ENCODE assay signal across 12 cellular contexts in genomic region chr5:59206132-59206581, GRCh38.
A peak's percentile ranks its signal among the peaks of the same experiment; 100 is the strongest.
DNase-seq lines count a peak whose midpoint lies in the region; ATAC-seq and FAIRE-seq lines count a peak whose summit lies in the region.
"Had no signal": no experiment of that assay in that cellular context is flagged by ENCODE, and none has a peak within 500 bp of the region (broad histone marks: within the 10 kb centered on the region; RNA-seq: fewer than 3 reads in every experiment).

No MANE protein-coding gene starts in this region.

- peaks cover 7% of the 10 kb centered on the region for H3K27me3 Mint-ChIP-seq in stimulated activated naive CD8-positive, alpha-beta T cell treated with anti-CD3 and anti-CD28 coated beads, Interleukin-15, amount 100 ng/mL, for 72 hours

- 15% methylated on average over 1 of the region's 1 CpG for WGBS in mesenchymal stem cell
- 66 to 93% (median 85%) methylated on average over 1 of the region's 1 CpG for WGBS in small intestine, 3 donors

- H2AK5ac ChIP-seq in mesenchymal stem cell (ENCODE audit: low read length, severe bottlenecking) = no peak overlapping the region

- H3K36me3 ChIP-seq in mesenchymal stem cell (ENCODE audit: control insufficient read depth in 1 of 2, insufficient read depth in 2 of 2, low read depth in 1 of 2, low read length in 2 of 2) (no peaks in the 10 kb centered on the region), small intestine (ENCODE audit: control insufficient read depth in 2 of 2, insufficient read depth in 2 of 2, low read length in 2 of 2) (no peaks in the 10 kb centered on the region)
- H3K36me3 ChIP-seq: lower lobe of right lung had no signal

- H3K4me1 ChIP-seq in mesenchymal stem cell (ENCODE audit: control insufficient read depth, insufficient read depth, low read depth, low read length) (no peaks in the 10 kb centered on the region), small intestine (ENCODE audit: control insufficient read depth in 2 of 2, insufficient read depth in 1 of 2, low read depth in 1 of 2, low read length in 1 of 2) (no peaks in the 10 kb centered on the region)
- H3K4me1 ChIP-seq: lower lobe of right lung had no signal

- H3K14ac ChIP-seq in mesenchymal stem cell (ENCODE audit: low read length in 2 of 2) = no peak overlapping the region

- no peak overlapping the region for H3K4me3 ChIP-seq in mesenchymal stem cell (ENCODE audit: insufficient read depth in 1 of 2, low read depth in 1 of 2, low read length in 2 of 2)
- no peak overlapping the region for H3K4me3 ChIP-seq in small intestine (ENCODE audit: low read depth in 1 of 2, low read length in 2 of 2)
- H3K4me3 ChIP-seq: lower lobe of right lung had no signal

- peak; percentile 40 for ATAC-seq in stimulated activated naive CD8-positive, alpha-beta T cell treated with anti-CD3 and anti-CD28 coated beads, Interleukin-15, Interleukin-2, amounts not matched to agents 100 U/mL and 50 U/mL, for 24 hours
- no peak for ATAC-seq in stimulated activated naive CD8-positive, alpha-beta T cell treated with anti-CD3 and anti-CD28 coated beads, Interleukin-15, amount 100 ng/mL, for 72 hours
- no peak for ATAC-seq in GM21825 (IDR thresholded peaks at IDR 0.05; ENCODE audit: unreplicated experiment)
- ATAC-seq: lower lobe of right lung had no signal

- no peak overlapping the region for H2BK12ac ChIP-seq in mesenchymal stem cell (ENCODE audit: low read length in 2 of 2)

- H2BK5ac ChIP-seq in mesenchymal stem cell (ENCODE audit: low read depth, low read length, poor library complexity, severe bottlenecking) = no peak overlapping the region

- H3K9me3 ChIP-seq in mesenchymal stem cell (ENCODE audit: control insufficient read depth, low read length) = no peaks in the 10 kb centered on the region
- no peaks in the 10 kb centered on the region for H3K9me3 ChIP-seq in small intestine (ENCODE audit: control insufficient read depth, low read depth)
- H3K9me3 ChIP-seq: lower lobe of right lung had no signal

- H3K23ac ChIP-seq in mesenchymal stem cell (ENCODE audit: low read length in 2 of 2) = no peak overlapping the region

- no peak overlapping the region for H4K8ac ChIP-seq in mesenchymal stem cell (ENCODE audit: low read length)

- H3K9me3 Mint-ChIP-seq in stimulated activated naive CD8-positive, alpha-beta T cell treated with anti-CD3 and anti-CD28 coated beads, Interleukin-15, amount 100 ng/mL, for 72 hours = no peaks in the 10 kb centered on the region

- no peak for FAIRE-seq in small intestine (lab: Jason Lieb, UNC)

- no peaks in the 10 kb centered on the region for H3K79me1 ChIP-seq in mesenchymal stem cell (replicated peaks; ENCODE audit: low read length, poor library complexity, severe bottlenecking)

- H3K18ac ChIP-seq in mesenchymal stem cell (ENCODE audit: low read depth in 1 of 2, low read length in 2 of 2) = no peak overlapping the region

- no peak overlapping the region for H3K27ac Mint-ChIP-seq in stimulated activated naive CD8-positive, alpha-beta T cell treated with anti-CD3 and anti-CD28 coated beads, Interleukin-15, amount 100 ng/mL, for 72 hours

- DNase-seq in stimulated activated naive CD8-positive, alpha-beta T cell treated with anti-CD3 and anti-CD28 coated beads, Interleukin-15, Interleukin-2, amounts not matched to agents 100 U/mL and 50 U/mL, for 24 hours = no peak
- no peak for DNase-seq in stimulated activated naive CD8-positive, alpha-beta T cell treated with anti-CD3 and anti-CD28 coated beads, Interleukin-15, amount 100 ng/mL, for 72 hours
- peak; percentile 18 for DNase-seq in epithelial cell of prostate (ENCODE audit: low read depth, low spot score)
- DNase-seq in mesenchymal stem cell = peak; percentile 79
- no peak for DNase-seq in stimulated activated CD4-positive, alpha-beta T cell treated with anti-CD3 and anti-CD28 coated beads, Interleukin-4, amount 100 ng/mL, for 24 hours
- no peak for DNase-seq in small intestine
- no peak for DNase-seq in DMS53 (lab: John Stamatoyannopoulos, UW)
- DNase-seq: activated CD8-positive, alpha-beta memory T cell treated with anti-CD3 and anti-CD28 coated beads for 24 hours; erythroblast; lower lobe of right lung; T-helper 2 cell had no signal

- no peak overlapping the region for H3K4me2 ChIP-seq in mesenchymal stem cell (ENCODE audit: low read length, poor library complexity, severe bottlenecking)

- no peak overlapping the region for H2BK120ac ChIP-seq in mesenchymal stem cell (ENCODE audit: low read depth, low read length)

- H3K4me1 Mint-ChIP-seq in stimulated activated naive CD8-positive, alpha-beta T cell treated with anti-CD3 and anti-CD28 coated beads, Interleukin-15, amount 100 ng/mL, for 72 hours = no peaks in the 10 kb centered on the region

- no peak overlapping the region for H3K9ac ChIP-seq in mesenchymal stem cell (ENCODE audit: low read length)

- H3K27me3 ChIP-seq in mesenchymal stem cell (ENCODE audit: control insufficient read depth in 1 of 2, insufficient read depth in 1 of 2, low read length in 2 of 2) (no peaks in the 10 kb centered on the region), small intestine (ENCODE audit: control insufficient read depth in 2 of 2, insufficient read depth in 2 of 2, low read length in 2 of 2) (no peaks in the 10 kb centered on the region)

- H2AFZ ChIP-seq in mesenchymal stem cell (ENCODE audit: low read depth, low read length) = no peak overlapping the region

- H3K4me3 Mint-ChIP-seq in stimulated activated naive CD8-positive, alpha-beta T cell treated with anti-CD3 and anti-CD28 coated beads, Interleukin-15, amount 100 ng/mL, for 72 hours = no peak overlapping the region

- no peak overlapping the region for H4K91ac ChIP-seq in mesenchymal stem cell (ENCODE audit: low read length)

- no peak overlapping the region for H2BK15ac ChIP-seq in mesenchymal stem cell (ENCODE audit: low read depth, poor library complexity, severe bottlenecking)

- H3K4ac ChIP-seq in mesenchymal stem cell (ENCODE audit: low read depth in 1 of 2, low read length in 2 of 2) = no peak overlapping the region

- H3K27ac ChIP-seq in epithelial cell of prostate (no peak overlapping the region), mesenchymal stem cell (ENCODE audit: low read length, poor library complexity, severe bottlenecking) (no peak overlapping the region), small intestine (ENCODE audit: low read depth in 1 of 2, low read length in 1 of 2) (no peak overlapping the region)
- H3K27ac ChIP-seq: lower lobe of right lung had no signal

Comparison
In these comparisons a context has a peak if more than half of its experiments do, and no peak if none do; other contexts are left out.
1. DNase-seq: peak in epithelial cell of prostate (single experiment) and mesenchymal stem cell (single experiment); none in stimulated activated naive CD8-positive, alpha-beta T cell treated with anti-CD3 and anti-CD28 coated beads, Interleukin-15, Interleukin-2, amounts not matched to agents 100 U/mL and 50 U/mL, for 24 hours (single experiment), stimulated activated naive CD8-positive, alpha-beta T cell treated with anti-CD3 and anti-CD28 coated beads, Interleukin-15, amount 100 ng/mL, for 72 hours (0 of 2), stimulated activated CD4-positive, alpha-beta T cell treated with anti-CD3 and anti-CD28 coated beads, Interleukin-4, amount 100 ng/mL, for 24 hours (single experiment), small intestine (single experiment) and DMS53 (single experiment).